In the genomic region with DNA sequence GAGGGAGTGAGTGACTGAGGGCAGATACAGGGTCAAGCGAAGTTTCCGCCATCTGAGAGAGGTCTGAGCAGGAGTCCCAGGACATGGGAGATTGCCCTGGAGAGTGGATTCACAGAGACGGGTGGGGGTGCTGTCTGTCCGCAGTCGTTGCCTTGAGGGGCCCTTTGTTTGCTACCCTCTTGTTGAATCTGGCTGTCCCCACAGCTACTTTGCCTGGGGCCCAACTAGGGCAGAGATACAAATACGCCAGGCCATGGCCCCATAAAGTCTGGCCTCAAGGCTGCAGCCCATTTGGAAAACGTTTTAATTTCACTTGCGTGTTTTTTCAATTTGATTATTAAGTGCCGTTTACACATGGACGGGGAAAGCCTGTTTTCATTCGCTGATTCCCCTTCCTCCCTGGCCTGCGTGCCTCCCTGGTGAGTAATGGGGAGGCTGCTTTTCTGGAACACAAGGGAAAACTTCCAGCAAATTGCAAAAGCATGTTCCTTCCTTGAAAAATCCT, we compare ENCODE assay signal across 9 cellular contexts.
DNase-seq lines count a peak whose midpoint lies in the region; ATAC-seq and TF ChIP-seq lines count a peak whose summit lies in the region.
"Had no signal": no experiment of that assay in that cellular context is flagged by ENCODE, and none has a peak within 500 bp of the region (broad histone marks: within the 10 kb centered on the region; RNA-seq: fewer than 3 reads in every experiment).

No MANE protein-coding gene starts in this region.

- H3K9me3 ChIP-seq in gastrocnemius medialis: no peaks in the 10 kb centered on the region

- H3K36me3 ChIP-seq in gastrocnemius medialis: no peaks in the 10 kb centered on the region

- ATAC-seq in gastrocnemius medialis (peak; percentile 74 to 84), HG03108 (IDR thresholded peaks at IDR 0.05; ENCODE audit: unreplicated experiment) (no peak)

- intact Hi-C loops in gastrocnemius medialis (cut with DNase I; ENCODE audit: low total_unique reads): no loop called here

- H3K4me1 ChIP-seq in gastrocnemius medialis: no peaks in the 10 kb centered on the region

- peak; percentile 89 for DNase-seq in ELR (ENCODE audit: low read depth)
- DNase-seq in astrocyte of the spinal cord (ENCODE audit: low read depth, low spot score): peak; percentile 87
- DNase-seq in hepatic stellate cell (ENCODE audit: low spot score): peak; percentile 53
- DNase-seq in gastrocnemius medialis: peak; percentile 38 to 60
- no peak for DNase-seq in GM20000 (ENCODE audit: low spot score)
- DNase-seq in NOMO-1 treated with DMSO at 0.1 percent for 48 hours (lab: John Stamatoyannopoulos, UW; ENCODE audit: unreplicated experiment): no peak
- DNase-seq in NCI-H1930 (lab: John Stamatoyannopoulos, UW): no peak
- DNase-seq: NCI-H345 had no signal

- H3K4me3 ChIP-seq in astrocyte of the spinal cord (ENCODE audit: low read depth, low read length) (no peak overlapping the region), gastrocnemius medialis (no peak overlapping the region)

- TF ChIP-seq CTCF in astrocyte of the spinal cord (IDR thresholded peaks at IDR 0.05; ENCODE audit: low read depth, low read length): no peak
- TF ChIP-seq CTCF in gastrocnemius medialis (IDR thresholded peaks at IDR 0.05 in 4 of 5, conservative IDR thresholded peaks at IDR 0.05 in 1 of 5): no peak
- TF ChIP-seq CTCF in GM20000 (IDR thresholded peaks at IDR 0.05; ENCODE audit: extremely low read depth, missing control alignments): no peak

- peak overlapping the region; percentile 63 to 75 (median 66) for H3K27ac ChIP-seq in gastrocnemius medialis

- no peak for TF ChIP-seq POLR2A in gastrocnemius medialis (IDR thresholded peaks at IDR 0.05)

- H3K27me3 ChIP-seq in gastrocnemius medialis: no peaks in the 10 kb centered on the region

- in situ Hi-C loops in astrocyte of the spinal cord (cut with HindIII; ENCODE audit: low sequenced_read_pairs): no loop called here
- in situ Hi-C loops in gastrocnemius medialis (cut with MboI; ENCODE audit: low sequenced_read_pairs in 4 of 4): loop anchor here in 1 of 4 donors (25.0 kb wide), 1 partner anchor 111 kb away; no protein-coding TSS in a partner anchor

Comparison
In these comparisons a context has a peak if more than half of its experiments do, and no peak if none do; other contexts are left out.
1. DNase-seq: peak in ELR (single experiment), astrocyte of the spinal cord (single experiment), hepatic stellate cell (single experiment) and gastrocnemius medialis (2 of 2); none in GM20000 (single experiment), NOMO-1 treated with DMSO at 0.1 percent for 48 hours (single experiment) and NCI-H1930 (0 of 2).